Comparison of ENCODE assay signal across 8 cellular contexts in genomic region chr5:42994285-42995151, GRCh38. TPM values are rescaled to one million over a fixed set of nuclear protein-coding genes. Genes with fewer than 3 reads are reported as not detected.
DNase-seq lines count a peak whose midpoint lies in the region; ATAC-seq and TF ChIP-seq lines count a peak whose summit lies in the region.

No MANE protein-coding gene starts in this region.

- H3K36me3 Mint-ChIP-seq in osteocyte (ENCODE audit: unreplicated experiment), result no peaks in the 10 kb centered on the region

- H3K4me3 ChIP-seq in RWPE2 (ENCODE audit: severe bottlenecking) (peak overlapping the region; percentile 35), thoracic aorta (peak overlapping the region; percentile 82)

- DNase-seq in AG20443 (ENCODE audit: low spot score) (peak; percentile 74), RWPE2 (ENCODE audit: low spot score) (peak; percentile 77), activated gamma-delta T cell (lab: John Stamatoyannopoulos, UW) (peak; percentile 25), germinal center (ENCODE audit: low spot score) (peak; percentile 55), osteocyte (ENCODE audit: extremely low spot score, unreplicated experiment) (peak; percentile 96), thoracic aorta (ENCODE audit: low spot score) (no peak)

- H3K9me3 ChIP-seq in RWPE2 (ENCODE audit: severe bottlenecking) (peaks cover 3% of the 10 kb centered on the region), thoracic aorta (no peaks in the 10 kb centered on the region)

- H3K4me1 Mint-ChIP-seq in osteocyte (ENCODE audit: unreplicated experiment), result peaks cover 40% of the 10 kb centered on the region

- H3K27me3 ChIP-seq in RWPE2 (ENCODE audit: insufficient read depth, poor library complexity, severe bottlenecking), result no peaks in the 10 kb centered on the region
- H3K27me3 ChIP-seq in thoracic aorta (replicated peaks; ENCODE audit: insufficient read depth), result peaks cover 5% of the 10 kb centered on the region

- H3K27ac Mint-ChIP-seq in osteocyte (ENCODE audit: unreplicated experiment), result peak overlapping the region; percentile 100

- H3K27me3 Mint-ChIP-seq in osteocyte (ENCODE audit: unreplicated experiment), result no peaks in the 10 kb centered on the region

- peak overlapping the region; percentile 98 for H3K4me3 Mint-ChIP-seq in osteocyte (ENCODE audit: unreplicated experiment)

- no peaks in the 10 kb centered on the region for H3K9me3 Mint-ChIP-seq in osteocyte (ENCODE audit: unreplicated experiment)

- H3K27ac ChIP-seq in RWPE2 (ENCODE audit: poor library complexity, severe bottlenecking) (peak overlapping the region; percentile 68), thoracic aorta (peak overlapping the region; percentile 86 to 87)

- peaks cover 10% of the 10 kb centered on the region for H3K4me1 ChIP-seq in RWPE2 (ENCODE audit: insufficient read depth, poor library complexity, severe bottlenecking)
- H3K4me1 ChIP-seq in thoracic aorta (ENCODE audit: control insufficient read depth in 1 of 2, low read depth in 2 of 2), result peaks cover 0 to 24% of the 10 kb centered on the region in 2 donors

- ATAC-seq in GM19023 (IDR thresholded peaks at IDR 0.05; ENCODE audit: unreplicated experiment) (peak; percentile 56), HG03342 (IDR thresholded peaks at IDR 0.05; ENCODE audit: unreplicated experiment) (peak; percentile 48), RWPE2 (ENCODE audit: low read depth) (peak; percentile 83), thoracic aorta (ENCODE audit: insufficient number of reproducible peaks, low FRiP score, low read depth) (peak; percentile 50)

- H3K36me3 ChIP-seq in RWPE2 (ENCODE audit: low read depth) (no peaks in the 10 kb centered on the region), thoracic aorta (no peaks in the 10 kb centered on the region)

- TF ChIP-seq CTCF in RWPE2 (IDR thresholded peaks at IDR 0.05; ENCODE audit: poor library complexity, severe bottlenecking) (peak; percentile 87), osteocyte (IDR thresholded peaks at IDR 0.05) (peak; percentile 81), thoracic aorta (IDR thresholded peaks at IDR 0.05) (peak; percentile 91)

RNA-seq across cellular contexts. Expression of gene ANXA2R, which starts 45.6 kb away (rescaled TPM):
- total RNA-seq in osteocyte (5.2 and 5.3 TPM in 2 replicates), thoracic aorta (1 to 10 TPM; 3.2 to 5.3 TPM)
